9 cellular contexts compared by ENCODE assay signal in the genomic region with DNA sequence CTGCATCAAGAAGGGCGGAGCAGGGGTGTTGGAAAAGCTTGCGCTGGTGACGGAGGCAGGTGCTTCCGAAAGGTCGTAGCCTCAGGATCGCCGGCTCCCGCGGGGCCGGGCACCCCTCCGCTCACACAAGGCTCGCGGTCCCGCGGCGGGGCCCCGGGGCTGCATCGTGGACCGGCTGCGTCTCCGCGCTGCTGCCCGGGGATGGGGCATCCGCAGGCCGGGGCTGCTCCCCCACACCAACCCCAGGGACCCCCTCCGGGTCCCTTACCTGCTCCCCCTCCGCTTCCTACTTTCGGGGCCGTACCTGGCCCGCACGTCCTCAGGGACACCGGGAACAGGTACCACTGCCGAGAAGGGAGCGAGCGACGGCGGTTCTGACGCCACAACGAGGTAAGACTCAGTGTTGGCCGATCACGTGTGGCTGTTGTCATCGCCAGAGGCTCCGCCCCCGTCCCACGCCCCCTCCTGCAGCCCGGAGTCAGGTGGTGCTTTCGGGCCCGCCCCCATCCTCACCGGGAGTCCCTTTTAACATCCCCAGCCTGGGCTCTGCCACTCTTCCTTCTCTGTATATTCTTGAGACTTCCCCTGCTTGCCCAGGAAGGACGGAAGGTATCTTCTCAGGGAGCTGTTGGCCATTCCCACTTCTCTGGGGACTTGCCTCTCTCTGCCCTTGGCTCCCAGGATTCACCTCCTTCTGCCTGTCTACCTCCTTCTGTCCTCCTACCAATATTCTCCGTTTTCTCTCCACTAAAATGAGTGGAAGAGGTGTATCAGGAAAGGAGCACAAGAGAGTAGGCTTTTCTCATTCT. TPM values are rescaled to one million over a fixed set of nuclear protein-coding genes. Genes with fewer than 3 reads are reported as not detected.
DNase-seq lines count a peak whose midpoint lies in the region; ATAC-seq and TF ChIP-seq lines count a peak whose summit lies in the region.
"Had no signal": no experiment of that assay in that cellular context is flagged by ENCODE, and none has a peak within 500 bp of the region (broad histone marks: within the 10 kb centered on the region; RNA-seq: fewer than 3 reads in every experiment).

TSS of gene BEX2 (minus strand) at position 399 of the 809 bp plus-strand sequence. CDS start 1,014 bp downstream, outside the sequence.

- H2BK12ac ChIP-seq in trophoblast cell (ENCODE audit: low read length), result no peak within 1 kb of the TSS

- H3K36me3 Mint-ChIP-seq in activated naive CD4-positive, alpha-beta T cell treated with anti-CD3 and anti-CD28 coated beads, Interleukin-2, amount 10 ng/mL, durations not matched to agents 7 days and 5 days, result peaks cover 5% of the 10 kb centered on the region

- peak within 1 kb of the TSS; percentile 72 for H3K4me3 Mint-ChIP-seq in activated naive CD4-positive, alpha-beta T cell treated with anti-CD3 and anti-CD28 coated beads, Interleukin-2, amount 10 ng/mL, durations not matched to agents 7 days and 5 days

- H3K9me3 Mint-ChIP-seq in activated naive CD4-positive, alpha-beta T cell treated with anti-CD3 and anti-CD28 coated beads, Interleukin-2, amount 10 ng/mL, durations not matched to agents 7 days and 5 days, result no peaks in the 10 kb centered on the region

- no peak within 1 kb of the TSS for H2AK5ac ChIP-seq in trophoblast cell (ENCODE audit: low read length)

- H3K27me3 ChIP-seq in cardiac muscle cell (no peaks in the 10 kb centered on the region), trophoblast cell (ENCODE audit: insufficient read depth, low read length) (no peaks in the 10 kb centered on the region), thyroid gland (no peaks in the 10 kb centered on the region)

- peaks cover 4% of the 10 kb centered on the region for H3K4me1 ChIP-seq in cardiac muscle cell (ENCODE audit: low read depth)
- peaks cover 3 to 4% of the 10 kb centered on the region in 2 experiments for H3K4me1 ChIP-seq in trophoblast cell (ENCODE audit: control insufficient read depth in 1 of 2, insufficient read depth in 2 of 2, low read length in 2 of 2)
- H3K4me1 ChIP-seq in thyroid gland, result no peaks in the 10 kb centered on the region

- peak within 1 kb of the TSS; percentile 7 for H3K9ac ChIP-seq in trophoblast cell (ENCODE audit: low read length)

- H3K79me1 ChIP-seq in trophoblast cell (ENCODE audit: low read length), result peaks cover 4% of the 10 kb centered on the region

- CTCF ChIA-PET in activated naive CD4-positive, alpha-beta T cell treated with anti-CD3 and anti-CD28 coated beads, Interleukin-2, amount 10 ng/mL, durations not matched to agents 7 days and 5 days (lab: Charles Lee), result no interaction called here

- no peak within 1 kb of the TSS for H2BK5ac ChIP-seq in trophoblast cell (ENCODE audit: low read depth, low read length, poor library complexity)

- peak within 1 kb of the TSS; percentile 27 for H3K4ac ChIP-seq in trophoblast cell (ENCODE audit: low read depth, low read length)

- DNase-seq in CD1c-positive myeloid dendritic cell (ENCODE audit: extremely low spot score), result peak; percentile 60
- DNase-seq in RPMI7951 (ENCODE audit: low read depth), result peak; percentile 2
- DNase-seq in activated naive CD4-positive, alpha-beta T cell treated with anti-CD3 and anti-CD28 coated beads, Interleukin-2, amount 10 ng/mL, durations not matched to agents 7 days and 5 days, result peak; percentile 91
- peak; percentile 35 to 92 for DNase-seq in cardiac muscle cell (ENCODE audit: low read depth in 1 of 2, low spot score in 1 of 2)
- peak; percentile 45 to 60 for DNase-seq in trophoblast cell
- DNase-seq in thyroid gland, result peak; percentile 91 to 92

- H2BK120ac ChIP-seq in trophoblast cell (ENCODE audit: insufficient read depth, low read length, poor library complexity), result no peak within 1 kb of the TSS

- peak; percentile 35 to 95 for TF ChIP-seq POLR2A in thyroid gland (IDR thresholded peaks at IDR 0.05)

- H2AFZ ChIP-seq in trophoblast cell (ENCODE audit: insufficient read depth, low read length, poor library complexity), result peak within 1 kb of the TSS; percentile 97

- ATAC-seq in GM19438 (IDR thresholded peaks at IDR 0.05; ENCODE audit: low read depth, unreplicated experiment) (peak; percentile 99), HG03575 (IDR thresholded peaks at IDR 0.05; ENCODE audit: extremely low read depth, insufficient number of reproducible peaks, low FRiP score, unreplicated experiment) (peak; percentile 54)

- H3K4me2 ChIP-seq in trophoblast cell (ENCODE audit: low read length), result peak within 1 kb of the TSS; percentile 84

- WGBS in trophoblast cell (ENCODE audit: extremely low coverage, insufficient coverage, insufficient read length), result no CpG with 5 or more reads among the region's 51 CpGs
- 4 to 23% methylated on average over 2 to 15 of the region's 51 CpGs for WGBS in thyroid gland, 2 donors

- peak within 1 kb of the TSS; percentile 37 for H4K91ac ChIP-seq in trophoblast cell (ENCODE audit: low read depth, low read length)

- peak within 1 kb of the TSS; percentile 75 for H3K18ac ChIP-seq in trophoblast cell (ENCODE audit: low read length)

- H3K27ac ChIP-seq in cardiac muscle cell, result no peak within 1 kb of the TSS
- H3K27ac ChIP-seq in trophoblast cell (ENCODE audit: low read depth, low read length), result no peak within 1 kb of the TSS
- peak within 1 kb of the TSS; percentile 73 to 83 (median 80) for H3K27ac ChIP-seq in thyroid gland
- H3K27ac ChIP-seq: HL-60 had no signal

- peak within 1 kb of the TSS; percentile 73 for H4K8ac ChIP-seq in trophoblast cell (ENCODE audit: low read depth, low read length)

- peak within 1 kb of the TSS; percentile 51 for H3K14ac ChIP-seq in trophoblast cell (ENCODE audit: low read length)

- H3K4me1 Mint-ChIP-seq in activated naive CD4-positive, alpha-beta T cell treated with anti-CD3 and anti-CD28 coated beads, Interleukin-2, amount 10 ng/mL, durations not matched to agents 7 days and 5 days, result peaks cover 2% of the 10 kb centered on the region

- TF ChIP-seq CTCF in cardiac muscle cell (IDR thresholded peaks at IDR 0.05; ENCODE audit: low read depth, low read length), result no peak
- TF ChIP-seq CTCF in thyroid gland (IDR thresholded peaks at IDR 0.05), result no peak

- intact Hi-C loops in thyroid gland (cut with DNase I), result no loop called here

- H3K36me3 ChIP-seq in cardiac muscle cell, result no peaks in the 10 kb centered on the region
- no peaks in the 10 kb centered on the region for H3K36me3 ChIP-seq in trophoblast cell (ENCODE audit: control insufficient read depth in 1 of 2, insufficient read depth in 2 of 2, low read length in 2 of 2)
- H3K36me3 ChIP-seq in thyroid gland, result no peaks in the 10 kb centered on the region

- peak within 1 kb of the TSS; percentile 54 for H4K12ac ChIP-seq in trophoblast cell (ENCODE audit: low read depth, low read length)

- peak within 1 kb of the TSS; percentile 75 for H3K27ac Mint-ChIP-seq in activated naive CD4-positive, alpha-beta T cell treated with anti-CD3 and anti-CD28 coated beads, Interleukin-2, amount 10 ng/mL, durations not matched to agents 7 days and 5 days

- H3K79me2 ChIP-seq in trophoblast cell (ENCODE audit: control insufficient read depth, insufficient read depth, low read length, poor library complexity), result peaks cover 2% of the 10 kb centered on the region

- H3K27me3 Mint-ChIP-seq in activated naive CD4-positive, alpha-beta T cell treated with anti-CD3 and anti-CD28 coated beads, Interleukin-2, amount 10 ng/mL, durations not matched to agents 7 days and 5 days, result no peaks in the 10 kb centered on the region

- no peak within 1 kb of the TSS for H3K23ac ChIP-seq in trophoblast cell (ENCODE audit: low read length)

- H3K9me3 ChIP-seq in cardiac muscle cell (ENCODE audit: low read depth) (no peaks in the 10 kb centered on the region), trophoblast cell (ENCODE audit: insufficient read depth, low read depth, low read length) (no peaks in the 10 kb centered on the region), thyroid gland (no peaks in the 10 kb centered on the region)

- H3K4me3 ChIP-seq in cardiac muscle cell (peak within 1 kb of the TSS; percentile 85), trophoblast cell (ENCODE audit: low read depth, low read length) (peak within 1 kb of the TSS; percentile 81), thyroid gland (replicated peaks in 1 of 3) (peak within 1 kb of the TSS in 2 of 3 donors; percentile 44 to 60)

RNA-seq across cellular contexts. Expression of gene BEX2, which starts in this region (rescaled TPM):
- 0.20 TPM in 1 of 2 replicates, not detected in the other for total RNA-seq in RPMI7951 (2014; rRNA removed; shearing (Covaris generic))
- total RNA-seq in cardiac muscle cell (113 and 142 TPM in 2 replicates), thyroid gland (100 to 1,000 TPM in 2 of 4 donors, 10 to 100 TPM in 2; 91.4 to 113 (median 102) TPM)
- 169 and 188 TPM in 2 replicates for polyA plus RNA-seq in cardiac muscle cell
- 19.5 and 20.5 TPM in 2 replicates for polyA plus RNA-seq in trophoblast cell (2013)

Comparison
In these comparisons a context has a peak if more than half of its experiments do, and no peak if none do; other contexts are left out.
1. RNA of gene BEX2 (total RNA-seq): 113 to 142 TPM in cardiac muscle cell and 91.4 to 113 TPM in thyroid gland; 0.20 TPM in RPMI7951; every median in the first group is over 10 times any median in the second.
2. Peak in DNase-seq in RPMI7951; RNA of the gene not detected or under 1 TPM.
3. DNase-seq: peak in every context shown above with its lines; median percentile 92 in thyroid gland; 91 in activated naive CD4-positive, alpha-beta T cell treated with anti-CD3 and anti-CD28 coated beads, Interleukin-2, amount 10 ng/mL, durations not matched to agents 7 days and 5 days; 64 in cardiac muscle cell; 60 in CD1c-positive myeloid dendritic cell; 52 in trophoblast cell; 2 in RPMI7951.
4. H3K27ac ChIP-seq: peak in thyroid gland (3 of 3); none in cardiac muscle cell (single experiment) and trophoblast cell (single experiment).
5. Peak in every context shown above with its lines, with median percentiles within 50 percentile points of each other: H3K4me3 ChIP-seq.